ENCODE assay signal across 9 cellular contexts in the genomic region with DNA sequence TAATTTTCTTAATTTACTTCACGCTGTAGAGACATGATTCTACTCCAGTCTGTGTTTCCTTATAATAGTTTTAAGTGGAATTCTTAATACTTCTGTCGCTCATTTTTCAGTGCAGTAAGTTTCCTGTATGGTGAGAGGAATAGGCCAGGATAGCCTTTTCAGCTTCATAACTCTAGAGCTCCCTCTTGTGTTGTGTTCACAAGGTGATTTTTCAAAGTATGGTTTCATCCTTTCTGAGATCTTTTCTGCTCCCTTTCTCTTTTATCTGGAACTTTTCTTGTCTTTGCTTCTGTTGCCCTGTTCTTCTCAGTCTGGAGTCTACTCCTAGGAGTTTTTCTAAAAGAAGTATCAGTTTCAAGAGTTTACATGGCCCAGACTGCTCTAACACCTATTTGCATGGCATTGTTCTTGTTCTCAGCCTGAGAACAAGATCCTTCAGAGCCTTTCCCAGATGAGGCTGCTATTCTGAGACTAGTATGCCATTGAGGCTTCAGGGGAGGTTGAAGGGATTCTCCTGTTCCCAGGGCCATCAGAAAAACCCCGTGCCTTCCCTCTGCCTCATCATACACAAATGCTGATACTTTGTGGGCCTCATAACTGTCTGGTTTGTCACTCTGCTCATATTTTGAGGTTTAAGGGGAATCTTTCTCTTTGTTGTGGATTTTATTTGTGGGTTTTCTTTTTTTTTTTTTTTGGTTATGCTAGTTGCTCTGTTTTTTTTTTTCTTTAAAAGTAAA. TPM values are rescaled to one million over a fixed set of nuclear protein-coding genes. Genes with fewer than 3 reads are reported as not detected.
A peak's percentile ranks its signal among the peaks of the same experiment; 100 is the strongest.
DNase-seq lines count a peak whose midpoint lies in the region; ATAC-seq and TF ChIP-seq lines count a peak whose summit lies in the region.
"Had no signal": no experiment of that assay in that cellular context is flagged by ENCODE, and none has a peak within 500 bp of the region (broad histone marks: within the 10 kb centered on the region; RNA-seq: fewer than 3 reads in every experiment).

No MANE protein-coding gene starts in this region.

- ATAC-seq in GM18505 (IDR thresholded peaks at IDR 0.05; ENCODE audit: unreplicated experiment) (peak; percentile 56), sciatic nerve (peak; percentile 69), HG03135 (IDR thresholded peaks at IDR 0.05; ENCODE audit: unreplicated experiment) (no peak), HG03045 (IDR thresholded peaks at IDR 0.05; ENCODE audit: unreplicated experiment) (no peak)

- intact Hi-C loops in sciatic nerve (cut with DNase I), result no loop called here

- TF ChIP-seq CTCF in C4-2B (conservative IDR thresholded peaks at IDR 0.05) (peak; percentile 89), VCaP (conservative IDR thresholded peaks at IDR 0.05) (peak; percentile 82)

- H3K27ac ChIP-seq in C4-2B, result no peak overlapping the region
- H3K27ac ChIP-seq in VCaP, result no peak overlapping the region
- H3K27ac ChIP-seq: neutrophil had no signal

- no peak for TF ChIP-seq POLR2A in GM18505 (IDR thresholded peaks at IDR 0.05; ENCODE audit: borderline replicate concordance, extremely low read depth, insufficient read depth, insufficient read length)

- DNase-seq in LoVo (ENCODE audit: low spot score), result peak; percentile 65
- DNase-seq in glomerular visceral epithelial cell (ENCODE audit: extremely low spot score), result peak; percentile 69
- no peak for DNase-seq in sciatic nerve (ENCODE audit: low spot score)

RNA-seq across cellular contexts. Expression of gene NET1, which starts 21.8 kb away (rescaled TPM):
- 86.2 TPM for total RNA-seq in sciatic nerve

RNA-seq across cellular contexts. Expression of gene TUBAL3, which starts 29.6 kb away (rescaled TPM):
- 0.18 TPM for total RNA-seq in sciatic nerve

Comparison
In these comparisons a context has a peak if more than half of its experiments do, and no peak if none do; other contexts are left out.
1. ATAC-seq: peak in GM18505 (single experiment) and sciatic nerve (single experiment); none in HG03135 (single experiment) and HG03045 (single experiment).